In genomic region chr3:7439101-7439500, GRCh38 we compare ENCODE assay signal across 1 cellular context.
TF ChIP-seq lines count a peak whose summit lies in the region.

No MANE protein-coding gene starts in this region.

TF ChIP-seq in H1, 55 proteins besides CTCF, POLR2A, EP300 and RAD21 (continued from another document):
- TF ChIP-seq HDAC2 (IDR thresholded peaks at IDR 0.05; ENCODE audit: borderline replicate concordance in 1 of 2, low read depth in 2 of 2, low read length in 2 of 2) (no peak), TAF1 (IDR thresholded peaks at IDR 0.05; ENCODE audit: low read depth, low read length) (no peak), SIX5 (IDR thresholded peaks at IDR 0.05; ENCODE audit: low read depth, low read length) (no peak)
